In the genomic region with DNA sequence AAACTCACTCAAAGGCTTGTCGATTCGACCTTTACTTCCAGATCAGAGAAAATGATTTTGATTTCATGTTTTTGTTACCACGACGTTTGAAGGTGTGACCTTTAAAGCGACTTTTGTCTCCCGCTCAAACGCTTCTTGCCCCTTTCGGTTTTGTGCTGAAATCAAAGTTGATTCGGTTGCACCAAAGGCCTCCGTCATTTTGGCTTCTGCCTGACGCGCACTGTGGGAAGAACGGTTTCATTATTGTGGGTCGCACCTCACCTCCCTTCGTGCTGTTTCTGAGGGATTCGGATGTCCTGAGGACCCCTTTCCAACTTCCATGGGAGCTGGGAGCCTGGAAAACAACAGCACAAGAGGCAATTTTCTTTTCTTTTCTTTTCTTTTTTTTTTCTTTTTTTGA, we compare ENCODE assay signal across 23 cellular contexts.
DNase-seq lines count a peak whose midpoint lies in the region; ATAC-seq lines count a peak whose summit lies in the region.
"Had no signal": no experiment of that assay in that cellular context is flagged by ENCODE, and none has a peak within 500 bp of the region (broad histone marks: within the 10 kb centered on the region; RNA-seq: fewer than 3 reads in every experiment).

No MANE protein-coding gene starts in this region.

- no peak overlapping the region for H3K27ac ChIP-seq in neuronal stem cell (replicated peaks; ENCODE audit: low read length)
- H3K27ac ChIP-seq: 22Rv1, esophagus squamous epithelium, foreskin keratinocyte, neutrophil, prostate gland, SJCRH30, WERI-Rb-1 had no signal

- H3K27ac Mint-ChIP-seq in activated CD4-positive, alpha-beta T cell treated with anti-CD3 and anti-CD28 coated beads, Interleukin-2, amount 10 ng/mL, durations not matched to agents 24 days and 14 days, result no peak overlapping the region
- no peak overlapping the region for H3K27ac Mint-ChIP-seq in activated CD4-positive, alpha-beta T cell treated with anti-CD3 and anti-CD28 coated beads for 36 hours
- H3K27ac Mint-ChIP-seq in activated T-helper 17 cell treated with anti-CD3 and anti-CD28 coated beads, Interleukin-2, amount 50 U/mL, for 72 hours, result peak overlapping the region; percentile 30

- no CpG with 5 or more reads among the region's 16 CpGs for WGBS in neuronal stem cell (ENCODE audit: extremely low coverage in 2 of 2, insufficient read length in 2 of 2, insufficient replicate concordance in 1 of 2), 2 donors

- no peak overlapping the region for H4K91ac ChIP-seq in neuronal stem cell (ENCODE audit: low read depth, low read length, poor library complexity)

- no peak for ATAC-seq in activated CD4-positive, alpha-beta T cell treated with anti-CD3 and anti-CD28 coated beads for 36 hours
- ATAC-seq in activated T-helper 17 cell treated with anti-CD3 and anti-CD28 coated beads, Interleukin-2, amount 50 U/mL, for 72 hours (replicated peaks), result no peak
- ATAC-seq in GM21737 (IDR thresholded peaks at IDR 0.05; ENCODE audit: unreplicated experiment) (no peak), esophagus mucosa (no peak)
- ATAC-seq: foreskin keratinocyte, left ventricle myocardium superior, sciatic nerve had no signal

- DNase-seq in activated CD4-positive, alpha-beta T cell treated with anti-CD3 and anti-CD28 coated beads, Interleukin-2, amount 10 ng/mL, durations not matched to agents 24 days and 14 days, result no peak
- no peak for DNase-seq in activated CD4-positive, alpha-beta T cell treated with anti-CD3 and anti-CD28 coated beads for 36 hours
- DNase-seq in DMS53 treated with DMSO at 0.1 percent for 48 hours (lab: John Stamatoyannopoulos, UW; ENCODE audit: unreplicated experiment) (peak; percentile 33), neuronal stem cell (ENCODE audit: low spot score) (no peak), cerebellar cortex (ENCODE audit: low spot score) (no peak)
- DNase-seq: activated T-cell treated with anti-CD3 and anti-CD28 coated beads for 4 hours, C1 segment of cervical spinal cord, esophagus squamous epithelium, foreskin keratinocyte, left ventricle myocardium superior, NCI-H1092, NCI-H1694, SJCRH30, SW 1271, T1000, WERI-Rb-1 had no signal

- H3K14ac ChIP-seq in neuronal stem cell (ENCODE audit: low read length), result no peak overlapping the region

- H3K9me3 Mint-ChIP-seq in activated CD4-positive, alpha-beta T cell treated with anti-CD3 and anti-CD28 coated beads, Interleukin-2, amount 10 ng/mL, durations not matched to agents 24 days and 14 days, result no peaks in the 10 kb centered on the region
- no peaks in the 10 kb centered on the region for H3K9me3 Mint-ChIP-seq in activated CD4-positive, alpha-beta T cell treated with anti-CD3 and anti-CD28 coated beads for 36 hours (ENCODE audit: low read depth)
- H3K9me3 Mint-ChIP-seq in activated T-helper 17 cell treated with anti-CD3 and anti-CD28 coated beads, Interleukin-2, amount 50 U/mL, for 72 hours, result no peaks in the 10 kb centered on the region

- peaks cover 1% of the 10 kb centered on the region for H3K79me1 ChIP-seq in neuronal stem cell (ENCODE audit: low read depth, low read length)

- H3K4me1 ChIP-seq in neuronal stem cell (ENCODE audit: control insufficient read depth in 2 of 2, insufficient read depth in 1 of 2, low read depth in 1 of 2, low read length in 2 of 2), result peaks cover 8 to 9% of the 10 kb centered on the region in 2 donors
- H3K4me1 ChIP-seq: esophagus squamous epithelium, foreskin keratinocyte, prostate gland, SJCRH30 had no signal

- no peak overlapping the region for H2AFZ ChIP-seq in neuronal stem cell (ENCODE audit: low read length)

- CTCF ChIA-PET in activated CD4-positive, alpha-beta T cell treated with anti-CD3 and anti-CD28 coated beads for 36 hours (lab: Charles Lee), result interaction anchor here (0.7 kb wide), 1 partner anchor 8 kb away, joined by 3 read pairs; no protein-coding TSS in a partner anchor

- POLR2A ChIA-PET in activated CD4-positive, alpha-beta T cell treated with anti-CD3 and anti-CD28 coated beads for 36 hours (lab: Charles Lee), result no interaction called here

- H4K8ac ChIP-seq in neuronal stem cell (ENCODE audit: low read depth, low read length), result no peak overlapping the region

- H3K23ac ChIP-seq in neuronal stem cell (ENCODE audit: low read depth, low read length, poor library complexity), result no peak overlapping the region

- no peak overlapping the region for H2BK12ac ChIP-seq in neuronal stem cell (ENCODE audit: low read length)

- peak overlapping the region; percentile 11 for H3K4me3 Mint-ChIP-seq in activated CD4-positive, alpha-beta T cell treated with anti-CD3 and anti-CD28 coated beads, Interleukin-2, amount 10 ng/mL, durations not matched to agents 24 days and 14 days
- H3K4me3 Mint-ChIP-seq in activated CD4-positive, alpha-beta T cell treated with anti-CD3 and anti-CD28 coated beads for 36 hours, result no peak overlapping the region
- peak overlapping the region; percentile 17 for H3K4me3 Mint-ChIP-seq in activated T-helper 17 cell treated with anti-CD3 and anti-CD28 coated beads, Interleukin-2, amount 50 U/mL, for 72 hours

- H3K9me3 ChIP-seq in neuronal stem cell (replicated peaks in 1 of 2; ENCODE audit: control insufficient read depth in 2 of 2, insufficient read depth in 1 of 2, low read depth in 1 of 2, low read length in 2 of 2), result peaks cover 8 to 9% of the 10 kb centered on the region in 2 donors
- H3K9me3 ChIP-seq: esophagus squamous epithelium, neutrophil, prostate gland had no signal

- no peaks in the 10 kb centered on the region for H3K4me1 Mint-ChIP-seq in activated CD4-positive, alpha-beta T cell treated with anti-CD3 and anti-CD28 coated beads, Interleukin-2, amount 10 ng/mL, durations not matched to agents 24 days and 14 days
- no peaks in the 10 kb centered on the region for H3K4me1 Mint-ChIP-seq in activated CD4-positive, alpha-beta T cell treated with anti-CD3 and anti-CD28 coated beads for 36 hours
- no peaks in the 10 kb centered on the region for H3K4me1 Mint-ChIP-seq in activated T-helper 17 cell treated with anti-CD3 and anti-CD28 coated beads, Interleukin-2, amount 50 U/mL, for 72 hours

- no peak overlapping the region for H2BK120ac ChIP-seq in neuronal stem cell (ENCODE audit: low read depth, low read length)

- intact Hi-C loops in activated CD4-positive, alpha-beta T cell treated with anti-CD3 and anti-CD28 coated beads, Interleukin-2, amount 10 ng/mL, durations not matched to agents 24 days and 14 days (cut with micrococcal nuclease), result no loop called here
- intact Hi-C loops in activated CD4-positive, alpha-beta T cell treated with anti-CD3 and anti-CD28 coated beads for 36 hours (cut with DNase I, micrococcal nuclease), result no loop called here

- peak overlapping the region; percentile 63 for H2AK5ac ChIP-seq in neuronal stem cell (ENCODE audit: low read depth, low read length)

- H2BK15ac ChIP-seq in neuronal stem cell (ENCODE audit: low read length), result no peak overlapping the region

- no peak overlapping the region for H3K4me2 ChIP-seq in neuronal stem cell (ENCODE audit: insufficient read depth, low read length, poor library complexity, severe bottlenecking)

- peak overlapping the region; percentile 53 for H2BK5ac ChIP-seq in neuronal stem cell (ENCODE audit: low read length)

- no peaks in the 10 kb centered on the region for H3K36me3 ChIP-seq in neuronal stem cell (replicated peaks in 1 of 2; ENCODE audit: control insufficient read depth in 2 of 2, insufficient read depth in 2 of 2, low read length in 2 of 2)
- H3K36me3 ChIP-seq: esophagus squamous epithelium, neutrophil, prostate gland, SJCRH30, WERI-Rb-1 had no signal

- no peaks in the 10 kb centered on the region for H3K27me3 ChIP-seq in neuronal stem cell (ENCODE audit: control insufficient read depth in 3 of 3, insufficient read depth in 3 of 3, low read depth in 1 of 3, low read length in 3 of 3)
- H3K27me3 ChIP-seq: foreskin keratinocyte had no signal

- H3K4me3 ChIP-seq in neuronal stem cell (ENCODE audit: low read length in 2 of 2), result no peak overlapping the region
- H3K4me3 ChIP-seq: esophagus squamous epithelium, prostate gland, SJCRH30 had no signal

- H3K9ac ChIP-seq in neuronal stem cell (ENCODE audit: low read depth, low read length, poor library complexity), result no peak overlapping the region

- peak overlapping the region; percentile 89 for H3K18ac ChIP-seq in neuronal stem cell (ENCODE audit: low read length)

- H3K4ac ChIP-seq in neuronal stem cell (ENCODE audit: low read length), result no peak overlapping the region

- no peaks in the 10 kb centered on the region for H3K36me3 Mint-ChIP-seq in activated CD4-positive, alpha-beta T cell treated with anti-CD3 and anti-CD28 coated beads, Interleukin-2, amount 10 ng/mL, durations not matched to agents 24 days and 14 days (ENCODE audit: low read depth)
- no peaks in the 10 kb centered on the region for H3K36me3 Mint-ChIP-seq in activated CD4-positive, alpha-beta T cell treated with anti-CD3 and anti-CD28 coated beads for 36 hours (ENCODE audit: low read depth)
- no peaks in the 10 kb centered on the region for H3K36me3 Mint-ChIP-seq in activated T-helper 17 cell treated with anti-CD3 and anti-CD28 coated beads, Interleukin-2, amount 50 U/mL, for 72 hours (ENCODE audit: low read depth)

- peaks cover 29% of the 10 kb centered on the region for H3K27me3 Mint-ChIP-seq in activated CD4-positive, alpha-beta T cell treated with anti-CD3 and anti-CD28 coated beads, Interleukin-2, amount 10 ng/mL, durations not matched to agents 24 days and 14 days
- H3K27me3 Mint-ChIP-seq in activated CD4-positive, alpha-beta T cell treated with anti-CD3 and anti-CD28 coated beads for 36 hours, result no peaks in the 10 kb centered on the region
- H3K27me3 Mint-ChIP-seq in activated T-helper 17 cell treated with anti-CD3 and anti-CD28 coated beads, Interleukin-2, amount 50 U/mL, for 72 hours, result peaks cover 6% of the 10 kb centered on the region
